12 cellular contexts compared by ENCODE assay signal in genomic region chr7:141097430-141097829, GRCh38. TPM values are rescaled to one million over a fixed set of nuclear protein-coding genes. Genes with fewer than 3 reads are reported as not detected.
DNase-seq lines count a peak whose midpoint lies in the region; FAIRE-seq lines count a peak whose summit lies in the region.
"Had no signal": no experiment of that assay in that cellular context is flagged by ENCODE, and none has a peak within 500 bp of the region (broad histone marks: within the 10 kb centered on the region; RNA-seq: fewer than 3 reads in every experiment).

No MANE protein-coding gene starts in this region.

- no peak for FAIRE-seq in frontal cortex (lab: Jason Lieb, UNC)

- DNase-seq in ELR (ENCODE audit: low read depth) (peak; percentile 28), LHCN-M2 (ENCODE audit: low read depth) (peak; percentile 18), amniotic epithelial cell (ENCODE audit: low read depth) (peak; percentile 3), kidney glomerular epithelial cell (lab: John Stamatoyannopoulos, UW) (peak; percentile 4), NCI-H146 (lab: John Stamatoyannopoulos, UW) (no peak), dedifferentiated amniotic fluid mesenchymal stem cell (ENCODE audit: extremely low spot score) (no peak), frontal cortex (ENCODE audit: low spot score in 2 of 2) (no peak)
- DNase-seq in effector CD8-positive, alpha-beta T cell (lab: John Stamatoyannopoulos, UW): no peak
- DNase-seq: activated CD4-positive, alpha-beta T cell treated with anti-CD3 and anti-CD28 coated beads for 4 hours; GDM1; hypothalamus; NCI-H1092 had no signal

RNA-seq across cellular contexts. Expression of gene TMEM178B, which starts 23.6 kb away (rescaled TPM):
- total RNA-seq in LHCN-M2 (2014; rRNA removed): 0.34 and 0.45 TPM in 2 replicates
- 4.7 TPM for polyA plus RNA-seq in LHCN-M2 (2012)
- 53.0 TPM for total RNA-seq in frontal cortex

Comparison
In these comparisons a context has a peak if more than half of its experiments do, and no peak if none do; other contexts are left out.
1. DNase-seq: peak in ELR (single experiment), LHCN-M2 (single experiment), amniotic epithelial cell (single experiment) and kidney glomerular epithelial cell (single experiment); none in NCI-H146 (single experiment), effector CD8-positive, alpha-beta T cell (single experiment), dedifferentiated amniotic fluid mesenchymal stem cell (single experiment) and frontal cortex (0 of 2).
2. RNA of gene TMEM178B, which starts 23.6 kb away (total RNA-seq): 53.0 TPM in frontal cortex (single experiment); 0.34 to 0.45 TPM in LHCN-M2; every median in the first group is over 10 times any median in the second.